Comparison of ENCODE assay signal across 7 cellular contexts in the genomic region with DNA sequence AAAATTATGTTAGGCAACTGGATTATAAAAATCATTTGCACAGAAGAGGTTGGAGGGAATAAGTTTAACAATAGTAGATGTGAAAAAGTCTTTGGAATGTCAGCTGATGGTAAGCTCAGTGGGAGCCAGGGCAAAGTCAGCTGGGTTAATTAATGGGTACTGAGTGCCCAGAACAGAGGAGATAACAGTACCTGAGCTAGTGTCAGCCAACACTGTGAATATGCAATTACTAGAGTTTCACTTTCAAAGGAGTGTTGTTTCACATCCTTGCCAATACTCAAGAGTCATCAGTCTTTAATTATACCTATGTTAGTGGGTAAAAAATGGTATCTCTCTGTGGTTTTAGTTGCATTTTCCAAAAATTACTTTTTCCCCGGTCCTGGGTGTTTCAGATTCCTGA.
"Had no signal": no experiment of that assay in that cellular context is flagged by ENCODE, and none has a peak within 500 bp of the region (broad histone marks: within the 10 kb centered on the region; RNA-seq: fewer than 3 reads in every experiment).

No MANE protein-coding gene starts in this region.

- H3K4me3 ChIP-seq: cardiac muscle cell had no signal

- H3K27ac ChIP-seq: cardiac muscle cell, foreskin keratinocyte had no signal

- DNase-seq: activated CD4-positive, alpha-beta T cell treated with anti-CD3 and anti-CD28 coated beads for 48 hours; activated naive CD4-positive, alpha-beta T cell treated with anti-CD3 and anti-CD28 coated beads for 36 hours; foreskin keratinocyte; stimulated activated CD4-positive, alpha-beta T cell treated with anti-CD3 and anti-CD28 coated beads, Interleukin-12 subunit alpha, Interleukin-12 subunit beta, amount 100 ng/mL, for 4 hours; stimulated activated naive CD8-positive, alpha-beta T cell treated with anti-CD3 and anti-CD28 coated beads, Interleukin-15, Interleukin-2, amounts not matched to agents 100 U/mL and 50 U/mL, for 24 hours had no signal

- H3K36me3 ChIP-seq: cardiac muscle cell had no signal

- ATAC-seq: activated T-helper 17 cell treated with anti-CD3 and anti-CD28 coated beads, Interleukin-2, amount 50 U/mL, for 72 hours; foreskin keratinocyte; stimulated activated naive CD8-positive, alpha-beta T cell treated with anti-CD3 and anti-CD28 coated beads, Interleukin-15, Interleukin-2, amounts not matched to agents 100 U/mL and 50 U/mL, for 24 hours had no signal

- H3K4me1 ChIP-seq: foreskin keratinocyte had no signal

- H3K27me3 ChIP-seq: cardiac muscle cell had no signal
